Comparison of ENCODE assay signal across 8 cellular contexts in genomic region chr3:174355505-174355904, GRCh38.
DNase-seq lines count a peak whose midpoint lies in the region; ATAC-seq and TF ChIP-seq lines count a peak whose summit lies in the region.

No MANE protein-coding gene starts in this region.

- H3K4me1 ChIP-seq in IMR-90 (ENCODE audit: control insufficient read depth, insufficient read depth, low read length): no peaks in the 10 kb centered on the region
- no peaks in the 10 kb centered on the region for H3K4me1 ChIP-seq in lower lobe of right lung

- no peak overlapping the region for H2BK20ac ChIP-seq in IMR-90 (ENCODE audit: low read depth, low read length)

- no CpG with 5 or more reads among the region's 1 CpG for WGBS in IMR-90 (ENCODE audit: extremely low coverage in 2 of 2, insufficient read length in 1 of 2), 2 experiments

- TF ChIP-seq RAD21 in IMR-90 (IDR thresholded peaks at IDR 0.05; ENCODE audit: low read length): peak; percentile 29

- H2BK120ac ChIP-seq in IMR-90 (ENCODE audit: low read depth, low read length): no peak overlapping the region

- H4K5ac ChIP-seq in IMR-90 (ENCODE audit: low read depth, low read length): no peak overlapping the region

- DNase-seq in DMS153 (lab: John Stamatoyannopoulos, UW) (peak; percentile 31), IMR-90 (peak; percentile 28), SK-MEL-5 (ENCODE audit: low read depth, low spot score) (peak; percentile 81), left colon (no peak), lower lobe of right lung (no peak), NCI-H345 treated with DMSO at 0.1 percent for 48 hours (lab: John Stamatoyannopoulos, UW; ENCODE audit: unreplicated experiment) (no peak)
- no peak for DNase-seq in activated CD8-positive, alpha-beta memory T cell treated with anti-CD3 and anti-CD28 coated beads, Interleukin-2, amount 10 ng/mL, durations not matched to agents 7 days and 5 days

- CTCF ChIA-PET in IMR-90 (lab: Yijun Ruan, JAX): interaction anchor here (0.9 to 1.1 kb wide), 2 partner anchors 8 to 39 kb away, joined by 3 read pairs; no protein-coding TSS in a partner anchor
- CTCF ChIA-PET in activated CD8-positive, alpha-beta memory T cell treated with anti-CD3 and anti-CD28 coated beads, Interleukin-2, amount 10 ng/mL, durations not matched to agents 7 days and 5 days (lab: Charles Lee): no interaction called here

- no peaks in the 10 kb centered on the region for H3K27me3 ChIP-seq in IMR-90 (ENCODE audit: control insufficient read depth, insufficient read depth, low read length)
- no peaks in the 10 kb centered on the region for H3K27me3 ChIP-seq in lower lobe of right lung (ENCODE audit: low read depth)

- ATAC-seq in IMR-90 (ENCODE audit: low read depth) (peak; percentile 17; the same call in 1 of the 2 replicates), left colon (peak; percentile 71), lower lobe of right lung (no peak), GM21515 (IDR thresholded peaks at IDR 0.05; ENCODE audit: unreplicated experiment) (no peak)
- no peak for ATAC-seq in activated CD8-positive, alpha-beta memory T cell treated with anti-CD3 and anti-CD28 coated beads, Interleukin-2, amount 10 ng/mL, durations not matched to agents 7 days and 5 days

- no peaks in the 10 kb centered on the region for H3K9me1 ChIP-seq in IMR-90 (ENCODE audit: insufficient read depth, low read length)

- H2AFZ ChIP-seq in IMR-90 (replicated peaks; ENCODE audit: low read length, poor library complexity): no peak overlapping the region

- no peak overlapping the region for H3K9ac ChIP-seq in IMR-90 (ENCODE audit: low read depth, low read length)

- H2BK5ac ChIP-seq in IMR-90 (ENCODE audit: low read depth, low read length, poor library complexity, severe bottlenecking): no peak overlapping the region

- no peak for TF ChIP-seq POLR2A in IMR-90 (IDR thresholded peaks at IDR 0.05; ENCODE audit: low read depth, low read length)

- in situ Hi-C loops in IMR-90 (cut with MboI; ENCODE audit: low sequenced_read_pairs): no loop called here
- in situ Hi-C loops in SK-MEL-5 (cut with HindIII; ENCODE audit: low pct_unique_long_range_greater_than_20kb, low sequenced_read_pairs): loop anchor here (25.0 kb wide), 1 partner anchor 218 kb away; no protein-coding TSS in a partner anchor

- H3K4me1 Mint-ChIP-seq in activated CD8-positive, alpha-beta memory T cell treated with anti-CD3 and anti-CD28 coated beads, Interleukin-2, amount 10 ng/mL, durations not matched to agents 7 days and 5 days: no peaks in the 10 kb centered on the region

- H3K23ac ChIP-seq in IMR-90 (ENCODE audit: low read depth, low read length): no peak overlapping the region

- dilution Hi-C loops in IMR-90 (cut with HindIII; ENCODE audit: low sequenced_read_pairs, unreplicated experiment): no loop called here

- H3K56ac ChIP-seq in IMR-90 (ENCODE audit: extremely low read depth, insufficient read depth, low read length): no peak overlapping the region

- no peaks in the 10 kb centered on the region for H3K36me3 Mint-ChIP-seq in activated CD8-positive, alpha-beta memory T cell treated with anti-CD3 and anti-CD28 coated beads, Interleukin-2, amount 10 ng/mL, durations not matched to agents 7 days and 5 days

- no peak overlapping the region for H4K8ac ChIP-seq in IMR-90 (ENCODE audit: low read depth in 2 of 2, low read length in 2 of 2)

- no peak overlapping the region for H2BK15ac ChIP-seq in IMR-90 (ENCODE audit: low read depth, low read length)

- H2AK9ac ChIP-seq in IMR-90 (replicated peaks; ENCODE audit: low read depth, low read length, poor library complexity): no peak overlapping the region

- H3K4me2 ChIP-seq in IMR-90 (ENCODE audit: low read depth, low read length): no peak overlapping the region

- POLR2A ChIA-PET in IMR-90 (lab: Charles Lee; ENCODE audit: unreplicated experiment): no interaction called here

- H3K4me3 ChIP-seq in IMR-90 (ENCODE audit: insufficient read depth, low read depth, low read length) (no peak overlapping the region), lower lobe of right lung (no peak overlapping the region)

- no peak overlapping the region for H3K18ac ChIP-seq in IMR-90 (ENCODE audit: low read depth, low read length)

- no peaks in the 10 kb centered on the region for H3K27me3 Mint-ChIP-seq in activated CD8-positive, alpha-beta memory T cell treated with anti-CD3 and anti-CD28 coated beads, Interleukin-2, amount 10 ng/mL, durations not matched to agents 7 days and 5 days

- no peak overlapping the region for H3K4me3 Mint-ChIP-seq in activated CD8-positive, alpha-beta memory T cell treated with anti-CD3 and anti-CD28 coated beads, Interleukin-2, amount 10 ng/mL, durations not matched to agents 7 days and 5 days

- no peak overlapping the region for H2AK5ac ChIP-seq in IMR-90 (ENCODE audit: low read depth, low read length)

- H4K20me1 ChIP-seq in IMR-90 (ENCODE audit: insufficient read depth, low read length): no peaks in the 10 kb centered on the region

- BruUV-seq in IMR-90 (replicated peaks; lab: Mats Ljungman, UMichigan): no TSS peak

- intact Hi-C loops in IMR-90 (cut with micrococcal nuclease) (no loop called here), left colon (cut with DNase I, micrococcal nuclease) (no loop called here), lower lobe of right lung (cut with DNase I) (no loop called here)

- H3K79me1 ChIP-seq in IMR-90 (ENCODE audit: low read depth in 1 of 2, low read length in 2 of 2): no peaks in the 10 kb centered on the region

- H3K27ac ChIP-seq in IMR-90 (ENCODE audit: insufficient read depth, low read length): no peak overlapping the region
- H3K27ac ChIP-seq in lower lobe of right lung: no peak overlapping the region

- TF ChIP-seq CTCF in IMR-90 (conservative IDR thresholded peaks at IDR 0.05; ENCODE audit: low read depth, low read length) (no peak), lower lobe of right lung (IDR thresholded peaks at IDR 0.05) (no peak)

- no peaks in the 10 kb centered on the region for H3K9me3 Mint-ChIP-seq in activated CD8-positive, alpha-beta memory T cell treated with anti-CD3 and anti-CD28 coated beads, Interleukin-2, amount 10 ng/mL, durations not matched to agents 7 days and 5 days (ENCODE audit: low read depth)

- no peak overlapping the region for H3K4ac ChIP-seq in IMR-90 (ENCODE audit: low read depth, low read length)

- H3K9me3 ChIP-seq in IMR-90 (ENCODE audit: control insufficient read depth, insufficient read depth, low read length) (no peaks in the 10 kb centered on the region), lower lobe of right lung (no peaks in the 10 kb centered on the region)

- no peaks in the 10 kb centered on the region for H3K36me3 ChIP-seq in IMR-90 (ENCODE audit: control insufficient read depth, insufficient read depth, low read length)
- no peaks in the 10 kb centered on the region for H3K36me3 ChIP-seq in lower lobe of right lung

- no peak overlapping the region for H3K14ac ChIP-seq in IMR-90 (replicated peaks; ENCODE audit: low read depth, low read length)

- H3K27ac Mint-ChIP-seq in activated CD8-positive, alpha-beta memory T cell treated with anti-CD3 and anti-CD28 coated beads, Interleukin-2, amount 10 ng/mL, durations not matched to agents 7 days and 5 days: no peak overlapping the region

- no peak overlapping the region for H4K91ac ChIP-seq in IMR-90 (ENCODE audit: insufficient read depth, low read depth, low read length)

TF ChIP-seq in IMR-90, 13 proteins besides CTCF, POLR2A, EP300 and RAD21:
- TF ChIP-seq NFE2L2 (IDR thresholded peaks at IDR 0.05; ENCODE audit: low read depth, low read length) (no peak), SMC3 (IDR thresholded peaks at IDR 0.05; ENCODE audit: low read depth, low read length) (no peak), CEBPB (IDR thresholded peaks at IDR 0.05; ENCODE audit: low read depth, low read length) (no peak), BHLHE40 (IDR thresholded peaks at IDR 0.05; ENCODE audit: low read depth, low read length) (no peak), RCOR1 (IDR thresholded peaks at IDR 0.05; ENCODE audit: insufficient replicate concordance, low read length) (no peak), FOS (IDR thresholded peaks at IDR 0.05; ENCODE audit: low read depth, low read length) (no peak), RFX5 (IDR thresholded peaks at IDR 0.05; ENCODE audit: low read depth, low read length) (no peak), MAZ (IDR thresholded peaks at IDR 0.05; ENCODE audit: borderline replicate concordance, low read depth, low read length) (no peak), CHD1 (IDR thresholded peaks at IDR 0.05; ENCODE audit: low read depth, low read length) (no peak), MXI1 (IDR thresholded peaks at IDR 0.05; ENCODE audit: borderline replicate concordance, low read depth, low read length) (no peak), MAFK (IDR thresholded peaks at IDR 0.05; ENCODE audit: low read depth, low read length) (no peak)
- TF ChIP-seq, protein P1, sequence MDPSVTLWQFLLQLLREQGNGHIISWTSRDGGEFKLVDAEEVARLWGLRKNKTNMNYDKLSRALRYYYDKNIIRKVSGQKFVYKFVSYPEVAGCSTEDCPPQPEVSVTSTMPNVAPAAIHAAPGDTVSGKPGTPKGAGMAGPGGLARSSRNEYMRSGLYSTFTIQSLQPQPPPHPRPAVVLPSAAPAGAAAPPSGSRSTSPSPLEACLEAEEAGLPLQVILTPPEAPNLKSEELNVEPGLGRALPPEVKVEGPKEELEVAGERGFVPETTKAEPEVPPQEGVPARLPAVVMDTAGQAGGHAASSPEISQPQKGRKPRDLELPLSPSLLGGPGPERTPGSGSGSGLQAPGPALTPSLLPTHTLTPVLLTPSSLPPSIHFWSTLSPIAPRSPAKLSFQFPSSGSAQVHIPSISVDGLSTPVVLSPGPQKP (IDR thresholded peaks at IDR 0.05; ENCODE audit: borderline replicate concordance, low read depth, low read length): no peak
- TF ChIP-seq, protein P2, sequence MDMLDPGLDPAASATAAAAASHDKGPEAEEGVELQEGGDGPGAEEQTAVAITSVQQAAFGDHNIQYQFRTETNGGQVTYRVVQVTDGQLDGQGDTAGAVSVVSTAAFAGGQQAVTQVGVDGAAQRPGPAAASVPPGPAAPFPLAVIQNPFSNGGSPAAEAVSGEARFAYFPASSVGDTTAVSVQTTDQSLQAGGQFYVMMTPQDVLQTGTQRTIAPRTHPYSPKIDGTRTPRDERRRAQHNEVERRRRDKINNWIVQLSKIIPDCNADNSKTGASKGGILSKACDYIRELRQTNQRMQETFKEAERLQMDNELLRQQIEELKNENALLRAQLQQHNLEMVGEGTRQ (IDR thresholded peaks at IDR 0.05; ENCODE audit: low read depth, low read length): no peak

Comparison
In these comparisons a context has a peak if more than half of its experiments do, and no peak if none do; other contexts are left out.
1. DNase-seq: peak in DMS153 (single experiment), IMR-90 (single experiment) and SK-MEL-5 (single experiment); none in left colon (0 of 2), lower lobe of right lung (single experiment), activated CD8-positive, alpha-beta memory T cell treated with anti-CD3 and anti-CD28 coated beads, Interleukin-2, amount 10 ng/mL, durations not matched to agents 7 days and 5 days (single experiment) and NCI-H345 treated with DMSO at 0.1 percent for 48 hours (single experiment).
2. ATAC-seq: peak in IMR-90 (single experiment) and left colon (single experiment); none in lower lobe of right lung (0 of 2), activated CD8-positive, alpha-beta memory T cell treated with anti-CD3 and anti-CD28 coated beads, Interleukin-2, amount 10 ng/mL, durations not matched to agents 7 days and 5 days (single experiment) and GM21515 (single experiment).